Comparison of ENCODE assay signal across 8 cellular contexts in the genomic region with DNA sequence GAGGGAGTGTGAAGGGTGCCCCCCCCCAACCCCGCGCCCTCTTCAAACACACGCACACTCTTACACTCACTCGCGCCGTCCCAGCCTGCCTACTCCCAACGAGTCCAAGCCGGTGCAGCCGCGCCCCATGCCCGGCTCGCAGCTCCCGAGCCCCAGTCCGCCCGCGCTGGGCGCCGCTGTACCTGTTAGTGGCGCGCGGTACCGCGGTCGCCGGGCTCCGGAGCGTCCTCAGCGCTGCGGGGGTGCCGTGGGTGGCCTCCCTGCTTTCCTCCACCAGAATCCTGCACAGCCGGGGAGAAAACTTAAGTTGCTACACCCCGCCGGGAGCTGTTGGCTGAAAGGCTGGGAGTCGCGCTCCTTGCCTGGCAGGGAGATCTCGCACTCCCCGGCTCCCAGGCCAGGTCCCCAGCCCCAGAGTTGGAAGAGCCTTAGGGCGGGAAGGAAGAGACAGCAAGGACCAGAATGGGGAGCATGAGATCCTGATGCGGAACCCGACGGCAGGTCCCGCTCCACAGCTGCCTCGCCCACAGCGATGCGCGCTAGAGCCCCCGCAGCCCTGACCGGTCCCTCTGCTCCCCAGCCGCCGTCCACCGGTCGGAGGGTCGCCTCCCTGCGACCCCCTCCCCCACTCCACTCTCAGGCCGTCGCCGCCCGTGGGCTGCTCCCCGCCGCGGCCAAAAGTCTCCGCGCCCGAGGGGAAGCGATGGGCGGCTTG. TPM values are rescaled to one million over a fixed set of nuclear protein-coding genes. Genes with fewer than 3 reads are reported as not detected.
A peak's percentile ranks its signal among the peaks of the same experiment; 100 is the strongest.
DNase-seq lines count a peak whose midpoint lies in the region; ATAC-seq and TF ChIP-seq lines count a peak whose summit lies in the region.

No MANE protein-coding gene starts in this region.

- TF ChIP-seq CTCF in endodermal cell (conservative IDR thresholded peaks at IDR 0.05) (no peak), mucosa of descending colon (IDR thresholded peaks at IDR 0.05) (no peak), type B pancreatic cell (conservative IDR thresholded peaks at IDR 0.05) (no peak)

- POLR2A ChIA-PET in activated CD4-positive, alpha-beta memory T cell treated with anti-CD3 and anti-CD28 coated beads for 36 hours (lab: Charles Lee): interaction anchor here (0.6 kb wide), 1 partner anchor 57 kb away, joined by 5 read pairs; no protein-coding TSS in a partner anchor

- peak overlapping the region; percentile 32 for H3K9ac ChIP-seq in endodermal cell (ENCODE audit: extremely low read depth, low read length, poor library complexity, severe bottlenecking)

- peaks cover 10% of the 10 kb centered on the region for H3K9me3 Mint-ChIP-seq in activated CD4-positive, alpha-beta memory T cell treated with anti-CD3 and anti-CD28 coated beads for 36 hours
- H3K9me3 Mint-ChIP-seq in endodermal cell (peaks cover 19% of the 10 kb centered on the region), type B pancreatic cell (peaks cover 10% of the 10 kb centered on the region)

- TF ChIP-seq POLR2A in GM18505 (IDR thresholded peaks at IDR 0.05; ENCODE audit: borderline replicate concordance, extremely low read depth, insufficient read depth, insufficient read length): no peak

- peak; percentile 42 for ATAC-seq in GM18505 (IDR thresholded peaks at IDR 0.05; ENCODE audit: unreplicated experiment)
- ATAC-seq in mucosa of descending colon: peak; percentile 93

- intact Hi-C loops in activated CD4-positive, alpha-beta memory T cell treated with anti-CD3 and anti-CD28 coated beads for 36 hours (cut with micrococcal nuclease): loop anchor here (2.0 to 5.0 kb wide), 2 partner anchors 57 to 189 kb away; a partner anchor contains a TSS
- intact Hi-C loops in mucosa of descending colon (cut with DNase I, micrococcal nuclease): no loop called here

- peaks cover 9% of the 10 kb centered on the region for H3K27me3 Mint-ChIP-seq in activated CD4-positive, alpha-beta memory T cell treated with anti-CD3 and anti-CD28 coated beads for 36 hours
- H3K27me3 Mint-ChIP-seq in endodermal cell (ENCODE audit: insufficient read depth) (peaks cover 40% of the 10 kb centered on the region), type B pancreatic cell (peaks cover 73% of the 10 kb centered on the region)

- peaks cover 28% of the 10 kb centered on the region for H3K27me3 ChIP-seq in endodermal cell (ENCODE audit: control insufficient read depth, insufficient read depth, low read length, poor library complexity, severe bottlenecking)

- CTCF ChIA-PET in activated CD4-positive, alpha-beta memory T cell treated with anti-CD3 and anti-CD28 coated beads for 36 hours (lab: Charles Lee): interaction anchor here (0.7 to 1.2 kb wide), 6 partner anchors 11 to 163 kb away, joined by 3 to 5 read pairs (median 4); a partner anchor contains a TSS

- H3K4me1 Mint-ChIP-seq in activated CD4-positive, alpha-beta memory T cell treated with anti-CD3 and anti-CD28 coated beads for 36 hours (ENCODE audit: low read depth): peaks cover 13% of the 10 kb centered on the region
- H3K4me1 Mint-ChIP-seq in endodermal cell (peaks cover 22% of the 10 kb centered on the region), type B pancreatic cell (ENCODE audit: unreplicated experiment) (peaks cover 4% of the 10 kb centered on the region)

- H3K36me3 ChIP-seq in endodermal cell (ENCODE audit: control insufficient read depth, insufficient read depth, low read length): no peaks in the 10 kb centered on the region
- H3K36me3 ChIP-seq in mucosa of descending colon (ENCODE audit: low read depth): no peaks in the 10 kb centered on the region

- peak overlapping the region; percentile 78 for H3K4me3 Mint-ChIP-seq in activated CD4-positive, alpha-beta memory T cell treated with anti-CD3 and anti-CD28 coated beads for 36 hours
- H3K4me3 Mint-ChIP-seq in endodermal cell: peak overlapping the region; percentile 65
- H3K4me3 Mint-ChIP-seq in type B pancreatic cell: peak overlapping the region; percentile 83

- H3K27ac ChIP-seq in endodermal cell (ENCODE audit: low read depth, low read length): no peak overlapping the region

- DNase-seq in HUDEP-2 (lab: John Stamatoyannopoulos, UW; ENCODE audit: unreplicated experiment in 76 of 76) (peak in 61 of 76 experiments; percentile 10 to 86 (median 51)), endodermal cell (peak; percentile 90), mucosa of descending colon (peak; percentile 69 to 79 (median 70)), type B pancreatic cell (ENCODE audit: extremely low spot score, unreplicated experiment) (peak; percentile 75), NCI-H187 treated with DMSO at 0.1 percent for 48 hours (lab: John Stamatoyannopoulos, UW) (no peak), COR-L47 (lab: John Stamatoyannopoulos, UW) (no peak)
- DNase-seq in activated CD4-positive, alpha-beta memory T cell treated with anti-CD3 and anti-CD28 coated beads for 36 hours: peak; percentile 50

- H3K36me3 Mint-ChIP-seq in activated CD4-positive, alpha-beta memory T cell treated with anti-CD3 and anti-CD28 coated beads for 36 hours: peaks cover 7% of the 10 kb centered on the region
- H3K36me3 Mint-ChIP-seq in endodermal cell (ENCODE audit: low read depth): peaks cover 9% of the 10 kb centered on the region
- H3K36me3 Mint-ChIP-seq in type B pancreatic cell: peaks cover 9% of the 10 kb centered on the region

- peaks cover 4% of the 10 kb centered on the region for H3K4me1 ChIP-seq in endodermal cell (ENCODE audit: control insufficient read depth, insufficient read depth, low read length)
- peaks cover 8% of the 10 kb centered on the region for H3K4me1 ChIP-seq in mucosa of descending colon (ENCODE audit: low read depth)

- peaks cover 18% of the 10 kb centered on the region for H3K9me3 ChIP-seq in endodermal cell (ENCODE audit: control insufficient read depth, low read length)
- no peaks in the 10 kb centered on the region for H3K9me3 ChIP-seq in mucosa of descending colon

- 0% methylated on average over 5 to 66 of the region's 66 CpGs for WGBS in endodermal cell (ENCODE audit: insufficient coverage in 1 of 2, insufficient read length in 1 of 2), 2 experiments

- peak overlapping the region; percentile 82 for H3K4me3 ChIP-seq in endodermal cell (ENCODE audit: low read length)
- H3K4me3 ChIP-seq in mucosa of descending colon: no peak overlapping the region

- H3K27ac Mint-ChIP-seq in activated CD4-positive, alpha-beta memory T cell treated with anti-CD3 and anti-CD28 coated beads for 36 hours: no peak overlapping the region
- H3K27ac Mint-ChIP-seq in endodermal cell: no peak overlapping the region
- H3K27ac Mint-ChIP-seq in type B pancreatic cell: no peak overlapping the region

RNA-seq across cellular contexts. Expression of a gene that starts 0.9 kb away (rescaled TPM):
- under 1 TPM in 1 of 2 experiments, not detected in 1; 0.38 TPM for total RNA-seq in activated CD4-positive, alpha-beta memory T cell treated with anti-CD3 and anti-CD28 coated beads for 36 hours
- total RNA-seq in endodermal cell (1 to 10 TPM in 1 of 2 donors, under 1 TPM in 1; 0.33 to 1.1 TPM), mucosa of descending colon (1 to 10 TPM; 1.6 to 4.2 (median 2.2) TPM), type B pancreatic cell (ENCODE audit: low replicate concordance) (1.0 and 1.8 TPM in 2 replicates)
- polyA plus RNA-seq in endodermal cell (2013, experiment 1 of 2): 0.53 TPM
- 0.79 TPM for polyA plus RNA-seq in endodermal cell (2013, experiment 2 of 2)

Comparison
In these comparisons a context has a peak if more than half of its experiments do, and no peak if none do; other contexts are left out.
1. DNase-seq: peak in HUDEP-2 (61 of 76), activated CD4-positive, alpha-beta memory T cell treated with anti-CD3 and anti-CD28 coated beads for 36 hours (single experiment), endodermal cell (single experiment), mucosa of descending colon (3 of 3) and type B pancreatic cell (single experiment); none in NCI-H187 treated with DMSO at 0.1 percent for 48 hours (single experiment) and COR-L47 (single experiment).
2. Peak in every context shown above with its lines, with median percentiles within 50 percentile points of each other: H3K4me3 Mint-ChIP-seq.